In the genomic region with DNA sequence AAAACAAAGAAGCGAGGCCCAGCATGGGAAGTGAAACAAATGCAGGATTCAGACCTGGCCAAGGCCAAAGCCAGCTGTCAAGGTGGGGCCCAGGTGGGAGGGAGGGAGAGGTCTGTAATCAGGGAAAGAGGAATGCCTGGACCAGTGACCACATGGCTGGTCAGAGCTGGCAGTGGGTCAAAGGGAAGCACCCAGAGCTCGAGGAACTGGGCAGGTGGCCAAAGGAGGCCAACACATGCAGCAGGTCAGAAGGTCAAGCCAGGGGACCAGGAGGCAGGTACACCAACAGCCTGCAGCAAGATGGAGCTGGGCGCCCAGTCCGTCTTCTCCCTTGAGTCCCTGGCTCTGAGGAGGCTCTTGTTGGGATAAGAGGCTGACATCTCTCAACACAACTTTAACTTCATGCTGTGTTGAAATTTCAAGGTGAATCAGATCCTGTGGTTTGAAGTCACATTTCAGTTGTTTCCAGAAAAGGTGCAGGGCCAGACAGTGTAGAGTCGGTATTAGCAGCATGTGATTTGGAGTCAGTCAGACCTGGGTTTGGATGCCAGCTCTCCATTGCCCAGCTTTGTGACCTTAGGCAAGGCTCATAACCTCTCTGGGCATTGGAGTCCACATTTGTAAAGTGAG, we compare ENCODE assay signal across 1 cellular context.
TF ChIP-seq lines count a peak whose summit lies in the region.

No MANE protein-coding gene starts in this region.

TF ChIP-seq in HepG2, 621 proteins besides CTCF, POLR2A, EP300 and RAD21 (continues in another document):
- TF ChIP-seq, protein P1, sequence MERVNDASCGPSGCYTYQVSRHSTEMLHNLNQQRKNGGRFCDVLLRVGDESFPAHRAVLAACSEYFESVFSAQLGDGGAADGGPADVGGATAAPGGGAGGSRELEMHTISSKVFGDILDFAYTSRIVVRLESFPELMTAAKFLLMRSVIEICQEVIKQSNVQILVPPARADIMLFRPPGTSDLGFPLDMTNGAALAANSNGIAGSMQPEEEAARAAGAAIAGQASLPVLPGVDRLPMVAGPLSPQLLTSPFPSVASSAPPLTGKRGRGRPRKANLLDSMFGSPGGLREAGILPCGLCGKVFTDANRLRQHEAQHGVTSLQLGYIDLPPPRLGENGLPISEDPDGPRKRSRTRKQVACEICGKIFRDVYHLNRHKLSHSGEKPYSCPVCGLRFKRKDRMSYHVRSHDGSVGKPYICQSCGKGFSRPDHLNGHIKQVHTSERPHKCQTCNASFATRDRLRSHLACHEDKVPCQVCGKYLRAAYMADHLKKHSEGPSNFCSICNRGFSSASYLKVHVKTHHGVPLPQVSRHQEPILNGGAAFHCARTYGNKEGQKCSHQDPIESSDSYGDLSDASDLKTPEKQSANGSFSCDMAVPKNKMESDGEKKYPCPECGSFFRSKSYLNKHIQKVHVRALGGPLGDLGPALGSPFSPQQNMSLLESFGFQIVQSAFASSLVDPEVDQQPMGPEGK (CRISPR knock-in tag; IDR thresholded peaks at IDR 0.05): peak; percentile 68
- TF ChIP-seq MED8 (CRISPR knock-in tag; IDR thresholded peaks at IDR 0.05; ENCODE audit: insufficient replicate concordance): no peak
- TF ChIP-seq GFI1 (CRISPR knock-in tag; IDR thresholded peaks at IDR 0.05; ENCODE audit: borderline replicate concordance): peak; percentile 39; the same call in 1 of the 2 replicates
- TF ChIP-seq ZNF451 (CRISPR knock-in tag; IDR thresholded peaks at IDR 0.05): no peak
- TF ChIP-seq ZMAT3 (CRISPR knock-in tag; conservative IDR thresholded peaks at IDR 0.05): no peak
- TF ChIP-seq SOX13 (IDR thresholded peaks at IDR 0.05): 0 out of 2 replicates have a peak, but pooled peaks have one; percentile 38
- peak in 1 of 2 experiments; percentile 79; a peak in 2 of 4 replicates for TF ChIP-seq SOX13 (CRISPR knock-in tag; conservative IDR thresholded peaks at IDR 0.05 in 1 of 2, IDR thresholded peaks at IDR 0.05 in 1 of 2)
- no peak for TF ChIP-seq ZNF672 (CRISPR knock-in tag; IDR thresholded peaks at IDR 0.05)
- TF ChIP-seq ATAD3A (CRISPR knock-in tag; IDR thresholded peaks at IDR 0.05): no peak
- TF ChIP-seq TCF7 (IDR thresholded peaks at IDR 0.05; ENCODE audit: low read depth): 0 out of 2 replicates have a peak, but pooled peaks have one; percentile 26
- peak; percentile 73 for TF ChIP-seq SAP130 (CRISPR knock-in tag; IDR thresholded peaks at IDR 0.05; ENCODE audit: low read depth)
- TF ChIP-seq SMARCE1 (IDR thresholded peaks at IDR 0.05; ENCODE audit: borderline replicate concordance): no peak
- TF ChIP-seq, protein P2, sequence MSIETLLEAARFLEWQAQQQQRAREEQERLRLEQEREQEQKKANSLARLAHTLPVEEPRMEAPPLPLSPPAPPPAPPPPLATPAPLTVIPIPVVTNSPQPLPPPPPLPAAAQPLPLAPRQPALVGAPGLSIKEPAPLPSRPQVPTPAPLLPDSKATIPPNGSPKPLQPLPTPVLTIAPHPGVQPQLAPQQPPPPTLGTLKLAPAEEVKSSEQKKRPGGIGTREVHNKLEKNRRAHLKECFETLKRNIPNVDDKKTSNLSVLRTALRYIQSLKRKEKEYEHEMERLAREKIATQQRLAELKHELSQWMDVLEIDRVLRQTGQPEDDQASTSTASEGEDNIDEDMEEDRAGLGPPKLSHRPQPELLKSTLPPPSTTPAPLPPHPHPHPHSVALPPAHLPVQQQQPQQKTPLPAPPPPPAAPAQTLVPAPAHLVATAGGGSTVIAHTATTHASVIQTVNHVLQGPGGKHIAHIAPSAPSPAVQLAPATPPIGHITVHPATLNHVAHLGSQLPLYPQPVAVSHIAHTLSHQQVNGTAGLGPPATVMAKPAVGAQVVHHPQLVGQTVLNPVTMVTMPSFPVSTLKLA (IDR thresholded peaks at IDR 0.05): peak; percentile 42; the same call in 1 of the 2 replicates
- no peak for TF ChIP-seq ZNF180 (CRISPR knock-in tag; IDR thresholded peaks at IDR 0.05; ENCODE audit: borderline replicate concordance, low read depth)
- peak; percentile 81; the same call in 1 of the 2 replicates for TF ChIP-seq MYC (CRISPR knock-in tag; IDR thresholded peaks at IDR 0.05; ENCODE audit: borderline replicate concordance)
- TF ChIP-seq HIVEP1 (CRISPR knock-in tag; IDR thresholded peaks at IDR 0.05): peak; percentile 61; the same call in 1 of the 2 replicates
- TF ChIP-seq HMGA1 (CRISPR knock-in tag; conservative IDR thresholded peaks at IDR 0.05): no peak
- TF ChIP-seq SAFB2 (CRISPR knock-in tag; IDR thresholded peaks at IDR 0.05; ENCODE audit: borderline replicate concordance, low read depth): no peak
- TF ChIP-seq ATF7-NPFF (CRISPR knock-in tag; IDR thresholded peaks at IDR 0.05; ENCODE audit: low read depth): 0 out of 2 replicates have a peak, but pooled peaks have one; percentile 33
- no peak for TF ChIP-seq ZNF629 (CRISPR knock-in tag; conservative IDR thresholded peaks at IDR 0.05)
- no peak for TF ChIP-seq ZFP1 (CRISPR knock-in tag; IDR thresholded peaks at IDR 0.05)
- TF ChIP-seq RFX1 (IDR thresholded peaks at IDR 0.05): no peak
- TF ChIP-seq HOXA3 (CRISPR knock-in tag; IDR thresholded peaks at IDR 0.05): peak; percentile 59; the same call in 1 of the 2 replicates
- peak; percentile 42; the same call in 1 of the 2 replicates for TF ChIP-seq ZNF788 (CRISPR knock-in tag; IDR thresholded peaks at IDR 0.05; ENCODE audit: borderline replicate concordance)
- no peak for TF ChIP-seq RFX5 (IDR thresholded peaks at IDR 0.05; ENCODE audit: low read depth, low read length)
- no peak for TF ChIP-seq ZNF513 (CRISPR knock-in tag; conservative IDR thresholded peaks at IDR 0.05)
- no peak for TF ChIP-seq REPIN1 (CRISPR knock-in tag; IDR thresholded peaks at IDR 0.05; ENCODE audit: borderline replicate concordance, low read depth)
- TF ChIP-seq, protein P3, sequence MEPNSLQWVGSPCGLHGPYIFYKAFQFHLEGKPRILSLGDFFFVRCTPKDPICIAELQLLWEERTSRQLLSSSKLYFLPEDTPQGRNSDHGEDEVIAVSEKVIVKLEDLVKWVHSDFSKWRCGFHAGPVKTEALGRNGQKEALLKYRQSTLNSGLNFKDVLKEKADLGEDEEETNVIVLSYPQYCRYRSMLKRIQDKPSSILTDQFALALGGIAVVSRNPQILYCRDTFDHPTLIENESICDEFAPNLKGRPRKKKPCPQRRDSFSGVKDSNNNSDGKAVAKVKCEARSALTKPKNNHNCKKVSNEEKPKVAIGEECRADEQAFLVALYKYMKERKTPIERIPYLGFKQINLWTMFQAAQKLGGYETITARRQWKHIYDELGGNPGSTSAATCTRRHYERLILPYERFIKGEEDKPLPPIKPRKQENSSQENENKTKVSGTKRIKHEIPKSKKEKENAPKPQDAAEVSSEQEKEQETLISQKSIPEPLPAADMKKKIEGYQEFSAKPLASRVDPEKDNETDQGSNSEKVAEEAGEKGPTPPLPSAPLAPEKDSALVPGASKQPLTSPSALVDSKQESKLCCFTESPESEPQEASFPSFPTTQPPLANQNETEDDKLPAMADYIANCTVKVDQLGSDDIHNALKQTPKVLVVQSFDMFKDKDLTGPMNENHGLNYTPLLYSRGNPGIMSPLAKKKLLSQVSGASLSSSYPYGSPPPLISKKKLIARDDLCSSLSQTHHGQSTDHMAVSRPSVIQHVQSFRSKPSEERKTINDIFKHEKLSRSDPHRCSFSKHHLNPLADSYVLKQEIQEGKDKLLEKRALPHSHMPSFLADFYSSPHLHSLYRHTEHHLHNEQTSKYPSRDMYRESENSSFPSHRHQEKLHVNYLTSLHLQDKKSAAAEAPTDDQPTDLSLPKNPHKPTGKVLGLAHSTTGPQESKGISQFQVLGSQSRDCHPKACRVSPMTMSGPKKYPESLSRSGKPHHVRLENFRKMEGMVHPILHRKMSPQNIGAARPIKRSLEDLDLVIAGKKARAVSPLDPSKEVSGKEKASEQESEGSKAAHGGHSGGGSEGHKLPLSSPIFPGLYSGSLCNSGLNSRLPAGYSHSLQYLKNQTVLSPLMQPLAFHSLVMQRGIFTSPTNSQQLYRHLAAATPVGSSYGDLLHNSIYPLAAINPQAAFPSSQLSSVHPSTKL (CRISPR knock-in tag; IDR thresholded peaks at IDR 0.05): peak; percentile 88
- TF ChIP-seq, protein P4, sequence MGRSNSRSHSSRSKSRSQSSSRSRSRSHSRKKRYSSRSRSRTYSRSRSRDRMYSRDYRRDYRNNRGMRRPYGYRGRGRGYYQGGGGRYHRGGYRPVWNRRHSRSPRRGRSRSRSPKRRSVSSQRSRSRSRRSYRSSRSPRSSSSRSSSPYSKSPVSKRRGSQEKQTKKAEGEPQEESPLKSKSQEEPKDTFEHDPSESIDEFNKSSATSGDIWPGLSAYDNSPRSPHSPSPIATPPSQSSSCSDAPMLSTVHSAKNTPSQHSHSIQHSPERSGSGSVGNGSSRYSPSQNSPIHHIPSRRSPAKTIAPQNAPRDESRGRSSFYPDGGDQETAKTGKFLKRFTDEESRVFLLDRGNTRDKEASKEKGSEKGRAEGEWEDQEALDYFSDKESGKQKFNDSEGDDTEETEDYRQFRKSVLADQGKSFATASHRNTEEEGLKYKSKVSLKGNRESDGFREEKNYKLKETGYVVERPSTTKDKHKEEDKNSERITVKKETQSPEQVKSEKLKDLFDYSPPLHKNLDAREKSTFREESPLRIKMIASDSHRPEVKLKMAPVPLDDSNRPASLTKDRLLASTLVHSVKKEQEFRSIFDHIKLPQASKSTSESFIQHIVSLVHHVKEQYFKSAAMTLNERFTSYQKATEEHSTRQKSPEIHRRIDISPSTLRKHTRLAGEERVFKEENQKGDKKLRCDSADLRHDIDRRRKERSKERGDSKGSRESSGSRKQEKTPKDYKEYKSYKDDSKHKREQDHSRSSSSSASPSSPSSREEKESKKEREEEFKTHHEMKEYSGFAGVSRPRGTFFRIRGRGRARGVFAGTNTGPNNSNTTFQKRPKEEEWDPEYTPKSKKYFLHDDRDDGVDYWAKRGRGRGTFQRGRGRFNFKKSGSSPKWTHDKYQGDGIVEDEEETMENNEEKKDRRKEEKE (IDR thresholded peaks at IDR 0.05): no peak
- no peak for TF ChIP-seq NRL (CRISPR knock-in tag; IDR thresholded peaks at IDR 0.05; ENCODE audit: borderline replicate concordance)
- no peak for TF ChIP-seq ZNF350 (CRISPR knock-in tag; IDR thresholded peaks at IDR 0.05; ENCODE audit: borderline replicate concordance, low read depth)
- no peak for TF ChIP-seq ZNF225 (CRISPR knock-in tag; IDR thresholded peaks at IDR 0.05)
- TF ChIP-seq SALL1 (CRISPR knock-in tag; IDR thresholded peaks at IDR 0.05): peak; percentile 89
- no peak for TF ChIP-seq SRSF9 (IDR thresholded peaks at IDR 0.05; ENCODE audit: borderline replicate concordance, insufficient read depth, low read depth, low read length, poor library complexity, severe bottlenecking)
- no peak for TF ChIP-seq ZUFSP (CRISPR knock-in tag; IDR thresholded peaks at IDR 0.05; ENCODE audit: borderline replicate concordance)
